In the genomic region with DNA sequence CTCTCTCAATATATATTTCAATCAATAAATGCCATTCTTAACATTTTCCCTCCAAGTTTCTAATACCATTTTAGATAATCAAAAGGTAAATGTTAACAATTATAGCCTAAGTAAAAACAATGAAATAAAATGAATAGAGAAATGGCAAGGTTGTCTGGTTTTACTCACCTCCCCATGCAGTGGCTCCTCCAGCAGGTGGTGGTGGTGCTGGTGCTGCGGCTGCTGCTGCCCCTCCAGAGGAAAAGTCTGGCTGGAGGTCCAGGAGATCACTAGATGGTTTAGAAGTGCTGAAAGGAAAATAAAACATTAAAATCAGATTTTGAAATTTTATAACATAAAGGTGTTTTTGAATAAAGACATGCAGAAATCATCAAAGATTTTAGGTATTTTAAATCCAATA, we compare ENCODE assay signal across 30 cellular contexts.
"Had no signal": no experiment of that assay in that cellular context is flagged by ENCODE, and none has a peak within 500 bp of the region (broad histone marks: within the 10 kb centered on the region; RNA-seq: fewer than 3 reads in every experiment).

No MANE protein-coding gene starts in this region.

- H3K36me3 Mint-ChIP-seq: naive thymus-derived CD8-positive, alpha-beta T cell; stimulated activated effector memory CD8-positive, alpha-beta T cell treated with anti-CD3 and anti-CD28 coated beads, Interleukin-12 subunit alpha, Interleukin-12 subunit beta, amount 100 ng/mL, for 72 hours had no signal

- H3K27me3 Mint-ChIP-seq: dendritic cell treated with granulocyte-macrophage colony-stimulating factor and Interleukin-4, amounts not matched to agents 40 ng/mL and 50 ng/mL, for 4 days had no signal

- H3K36me3 ChIP-seq: colonic mucosa, esophagus squamous epithelium, heart right ventricle, ovary, right lobe of liver, stomach, thyroid gland, vagina had no signal

- ATAC-seq: heart right ventricle; left lobe of liver; naive thymus-derived CD8-positive, alpha-beta T cell; right lobe of liver; stimulated activated effector memory CD8-positive, alpha-beta T cell treated with anti-CD3 and anti-CD28 coated beads, Interleukin-12 subunit alpha, Interleukin-12 subunit beta, amount 100 ng/mL, for 72 hours had no signal

- DNase-seq: colonic mucosa; effector CD8-positive, alpha-beta T cell; erythroblast; esophagus squamous epithelium; foreskin melanocyte; glutamatergic neuron; heart right ventricle; hippocampal formation; mesenchymal stem cell; midbrain; naive thymus-derived CD8-positive, alpha-beta T cell; nephron progenitor cell; occipital lobe; ovary; posterior cingulate gyrus; retina; right lobe of liver; small intestine; stimulated activated CD4-positive, alpha-beta T cell treated with anti-CD3 and anti-CD28 coated beads, Interleukin-12 subunit alpha, Interleukin-12 subunit beta, amount 100 ng/mL, for 4 hours; stimulated activated CD4-positive, alpha-beta T cell treated with anti-CD3 and anti-CD28 coated beads, Interleukin-2, amount 100 ng/mL, for 24 hours; stimulated activated CD4-positive, alpha-beta T cell treated with anti-CD3 and anti-CD28 coated beads, Interleukin-4, amount 100 ng/mL, for 24 hours; stimulated activated naive CD4-positive, alpha-beta T cell treated with Interleukin-2 at 50 U/mL for 16 hours; stomach; thyroid gland; trophoblast cell had no signal

- H3K4me3 ChIP-seq: colonic mucosa, esophagus squamous epithelium, heart right ventricle, lung, ovary, right lobe of liver, stomach, thyroid gland, vagina had no signal

- H3K27ac Mint-ChIP-seq: dendritic cell treated with granulocyte-macrophage colony-stimulating factor and Interleukin-4, amounts not matched to agents 40 ng/mL and 50 ng/mL, for 4 days; naive thymus-derived CD8-positive, alpha-beta T cell; nephron progenitor cell; stimulated activated effector memory CD8-positive, alpha-beta T cell treated with anti-CD3 and anti-CD28 coated beads, Interleukin-12 subunit alpha, Interleukin-12 subunit beta, amount 100 ng/mL, for 72 hours had no signal

- H3K4me1 Mint-ChIP-seq: naive thymus-derived CD8-positive, alpha-beta T cell; nephron progenitor cell; stimulated activated effector memory CD8-positive, alpha-beta T cell treated with anti-CD3 and anti-CD28 coated beads, Interleukin-12 subunit alpha, Interleukin-12 subunit beta, amount 100 ng/mL, for 72 hours had no signal

- H3K27me3 ChIP-seq: colonic mucosa, esophagus squamous epithelium, heart right ventricle, ovary, right lobe of liver, stomach, thyroid gland, vagina had no signal

- H3K9me3 Mint-ChIP-seq: dendritic cell treated with granulocyte-macrophage colony-stimulating factor and Interleukin-4, amounts not matched to agents 40 ng/mL and 50 ng/mL, for 4 days; naive thymus-derived CD8-positive, alpha-beta T cell; nephron progenitor cell; stimulated activated effector memory CD8-positive, alpha-beta T cell treated with anti-CD3 and anti-CD28 coated beads, Interleukin-12 subunit alpha, Interleukin-12 subunit beta, amount 100 ng/mL, for 72 hours had no signal

- H3K4me3 Mint-ChIP-seq: dendritic cell treated with granulocyte-macrophage colony-stimulating factor and Interleukin-4, amounts not matched to agents 40 ng/mL and 50 ng/mL, for 4 days; naive thymus-derived CD8-positive, alpha-beta T cell; nephron progenitor cell; stimulated activated effector memory CD8-positive, alpha-beta T cell treated with anti-CD3 and anti-CD28 coated beads, Interleukin-12 subunit alpha, Interleukin-12 subunit beta, amount 100 ng/mL, for 72 hours had no signal
